In genomic region chr7:28408974-28409715, GRCh38 we compare ENCODE assay signal across 8 cellular contexts. TPM values are rescaled to one million over a fixed set of nuclear protein-coding genes. Genes with fewer than 3 reads are reported as not detected.
DNase-seq lines count a peak whose midpoint lies in the region; ATAC-seq lines count a peak whose summit lies in the region.

No MANE protein-coding gene starts in this region.

- peak overlapping the region; percentile 88 for H3K18ac ChIP-seq in neuronal stem cell (ENCODE audit: low read length)

- H3K4me1 ChIP-seq in neuronal stem cell (ENCODE audit: control insufficient read depth in 2 of 2, insufficient read depth in 1 of 2, low read depth in 1 of 2, low read length in 2 of 2), result peaks cover 2 to 23% of the 10 kb centered on the region in 2 donors
- peaks cover 7 to 37% (median 32%) of the 10 kb centered on the region in 5 donors for H3K4me1 ChIP-seq in subcutaneous abdominal adipose tissue (ENCODE audit: control insufficient read depth in 5 of 5, insufficient read depth in 5 of 5, low read length in 5 of 5)

- H3K36me3 Mint-ChIP-seq in activated naive CD8-positive, alpha-beta T cell treated with anti-CD3 and anti-CD28 coated beads for 36 hours, result no peaks in the 10 kb centered on the region

- no peak overlapping the region for H2BK15ac ChIP-seq in neuronal stem cell (ENCODE audit: low read length)

- no peak overlapping the region for H3K27ac ChIP-seq in neuronal stem cell (replicated peaks; ENCODE audit: low read length)
- H3K27ac ChIP-seq in subcutaneous abdominal adipose tissue (ENCODE audit: low read depth, low read length), result peak overlapping the region; percentile 72

- no peak overlapping the region for H4K91ac ChIP-seq in neuronal stem cell (ENCODE audit: low read depth, low read length, poor library complexity)

- H2BK5ac ChIP-seq in neuronal stem cell (ENCODE audit: low read length), result peak overlapping the region; percentile 41

- H3K79me1 ChIP-seq in neuronal stem cell (ENCODE audit: low read depth, low read length), result no peaks in the 10 kb centered on the region

- no peaks in the 10 kb centered on the region for H3K9me3 ChIP-seq in neuronal stem cell (replicated peaks in 1 of 2; ENCODE audit: control insufficient read depth in 2 of 2, insufficient read depth in 1 of 2, low read depth in 1 of 2, low read length in 2 of 2)
- H3K9me3 ChIP-seq in subcutaneous abdominal adipose tissue (ENCODE audit: control insufficient read depth in 5 of 5, low read length in 5 of 5), result no peaks in the 10 kb centered on the region

- H3K14ac ChIP-seq in neuronal stem cell (ENCODE audit: low read length), result no peak overlapping the region

- H2AFZ ChIP-seq in neuronal stem cell (ENCODE audit: low read length), result peak overlapping the region; percentile 87

- H3K27me3 Mint-ChIP-seq in activated naive CD8-positive, alpha-beta T cell treated with anti-CD3 and anti-CD28 coated beads for 36 hours, result peaks cover 82% of the 10 kb centered on the region

- H3K27ac Mint-ChIP-seq in activated naive CD8-positive, alpha-beta T cell treated with anti-CD3 and anti-CD28 coated beads for 36 hours, result peak overlapping the region; percentile 87

- no peak overlapping the region for H3K4ac ChIP-seq in neuronal stem cell (ENCODE audit: low read length)

- no CpG with 5 or more reads among the region's 51 CpGs for WGBS in neuronal stem cell (ENCODE audit: extremely low coverage in 2 of 2, insufficient read length in 2 of 2, insufficient replicate concordance in 1 of 2), 2 donors

- ATAC-seq in HG03196 (IDR thresholded peaks at IDR 0.05; ENCODE audit: unreplicated experiment), result no peak

- DNase-seq in GM03348 (ENCODE audit: low spot score) (peak; percentile 96), RPMI8226 (peak; percentile 46), globus pallidus (ENCODE audit: low spot score) (peak; percentile 97), neuronal stem cell (ENCODE audit: low spot score) (peak; percentile 91)
- peak; percentile 37 for DNase-seq in Jurkat, Clone E6-1 (ENCODE audit: low read depth, low spot score)
- DNase-seq in activated naive CD8-positive, alpha-beta T cell treated with anti-CD3 and anti-CD28 coated beads for 36 hours, result peak; percentile 84

- H3K36me3 ChIP-seq in neuronal stem cell (replicated peaks in 1 of 2; ENCODE audit: control insufficient read depth in 2 of 2, insufficient read depth in 2 of 2, low read length in 2 of 2) (no peaks in the 10 kb centered on the region), subcutaneous abdominal adipose tissue (ENCODE audit: control insufficient read depth in 5 of 5, insufficient read depth in 5 of 5, low read length in 5 of 5) (no peaks in the 10 kb centered on the region)

- no peaks in the 10 kb centered on the region for H3K9me3 Mint-ChIP-seq in activated naive CD8-positive, alpha-beta T cell treated with anti-CD3 and anti-CD28 coated beads for 36 hours

- H3K4me1 Mint-ChIP-seq in activated naive CD8-positive, alpha-beta T cell treated with anti-CD3 and anti-CD28 coated beads for 36 hours, result peaks cover 57% of the 10 kb centered on the region

- peaks cover 0 to 15% (median 9%) of the 10 kb centered on the region in 3 experiments for H3K27me3 ChIP-seq in neuronal stem cell (ENCODE audit: control insufficient read depth in 3 of 3, insufficient read depth in 3 of 3, low read depth in 1 of 3, low read length in 3 of 3)
- peaks cover 12 to 29% (median 20%) of the 10 kb centered on the region in 5 donors for H3K27me3 ChIP-seq in subcutaneous abdominal adipose tissue (ENCODE audit: control insufficient read depth in 5 of 5, insufficient read depth in 4 of 5, low read length in 5 of 5)

- peak overlapping the region; percentile 99 for H3K4me2 ChIP-seq in neuronal stem cell (ENCODE audit: insufficient read depth, low read length, poor library complexity, severe bottlenecking)

- H3K4me3 Mint-ChIP-seq in activated naive CD8-positive, alpha-beta T cell treated with anti-CD3 and anti-CD28 coated beads for 36 hours, result peak overlapping the region; percentile 91

- no peak overlapping the region for H2AK5ac ChIP-seq in neuronal stem cell (ENCODE audit: low read depth, low read length)

- H3K4me3 ChIP-seq in Jurkat, Clone E6-1 (ENCODE audit: low read length), result peak overlapping the region; percentile 20
- peak overlapping the region; percentile 85 to 93 for H3K4me3 ChIP-seq in neuronal stem cell (ENCODE audit: low read length in 2 of 2)
- peak overlapping the region; percentile 62 to 82 (median 76) for H3K4me3 ChIP-seq in subcutaneous abdominal adipose tissue (ENCODE audit: low read depth in 1 of 5, low read length in 5 of 5)

- H2BK12ac ChIP-seq in neuronal stem cell (ENCODE audit: low read length), result no peak overlapping the region

- peak overlapping the region; percentile 67 for H3K23ac ChIP-seq in neuronal stem cell (ENCODE audit: low read depth, low read length, poor library complexity)

- H4K8ac ChIP-seq in neuronal stem cell (ENCODE audit: low read depth, low read length), result no peak overlapping the region

- H2BK120ac ChIP-seq in neuronal stem cell (ENCODE audit: low read depth, low read length), result no peak overlapping the region

- H3K9ac ChIP-seq in neuronal stem cell (ENCODE audit: low read depth, low read length, poor library complexity), result peak overlapping the region; percentile 83
- H3K9ac ChIP-seq in subcutaneous abdominal adipose tissue (ENCODE audit: low read length in 5 of 5), result peak overlapping the region in 4 of 5 donors; percentile 69 to 82 (median 74)

RNA-seq across cellular contexts. Expression of gene CREB5, which starts 3.2 kb away (rescaled TPM):
- polyA plus RNA-seq in Jurkat, Clone E6-1 (2012; ENCODE audit: insufficient read depth, insufficient read length), result not detected
- total RNA-seq in activated naive CD8-positive, alpha-beta T cell treated with anti-CD3 and anti-CD28 coated beads for 36 hours, result 1 to 10 TPM; 2.0 to 2.4 TPM
- polyA plus RNA-seq in neuronal stem cell (2013, experiment 1 of 2), result 9.5 TPM
- polyA plus RNA-seq in neuronal stem cell (2013, experiment 2 of 2), result 10.3 TPM

Comparison
In these comparisons a context has a peak if more than half of its experiments do, and no peak if none do; other contexts are left out.
1. DNase-seq: peak in every context shown above with its lines; median percentile 97 in globus pallidus; 96 in GM03348; 91 in neuronal stem cell; 84 in activated naive CD8-positive, alpha-beta T cell treated with anti-CD3 and anti-CD28 coated beads for 36 hours; 46 in RPMI8226; 37 in Jurkat, Clone E6-1.
2. H3K4me3 ChIP-seq: peak in every context shown above with its lines; median percentile 89 in neuronal stem cell; 76 in subcutaneous abdominal adipose tissue; 20 in Jurkat, Clone E6-1.